ENCODE assay signal across 11 cellular contexts in the genomic region with DNA sequence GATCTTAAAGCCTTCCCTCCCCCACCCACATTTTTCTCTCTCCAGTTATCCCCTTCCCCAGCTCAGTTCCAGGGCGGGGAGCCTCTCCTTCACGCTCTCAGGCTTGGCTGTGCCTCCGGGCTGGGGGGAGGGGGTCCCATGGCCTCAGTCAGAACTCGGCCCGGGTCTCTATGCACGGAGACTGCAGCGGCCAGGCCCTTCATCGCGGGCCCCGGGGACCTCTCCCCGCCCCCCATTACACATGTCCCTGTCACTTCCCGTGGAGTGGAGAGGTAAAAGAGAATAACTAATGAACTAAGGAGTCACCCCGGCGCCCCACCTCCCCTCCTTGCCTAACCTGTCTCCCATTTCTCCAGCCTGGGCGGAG. TPM values are rescaled to one million over a fixed set of nuclear protein-coding genes. Genes with fewer than 3 reads are reported as not detected.
DNase-seq lines count a peak whose midpoint lies in the region; ATAC-seq and TF ChIP-seq lines count a peak whose summit lies in the region.
"Had no signal": no experiment of that assay in that cellular context is flagged by ENCODE, and none has a peak within 500 bp of the region (broad histone marks: within the 10 kb centered on the region; RNA-seq: fewer than 3 reads in every experiment).

No MANE protein-coding gene starts in this region.

- H2BK15ac ChIP-seq in mesendoderm (replicated peaks; ENCODE audit: low read depth), result no peak overlapping the region

- no peak overlapping the region for H3K4me3 ChIP-seq in mammary epithelial cell (replicated peaks in 1 of 3; ENCODE audit: insufficient read depth in 1 of 3, low read depth in 2 of 3, low read length in 3 of 3)
- no peak overlapping the region for H3K4me3 ChIP-seq in mesendoderm (ENCODE audit: low read length)

- H3K4me1 ChIP-seq in mammary epithelial cell (ENCODE audit: insufficient read depth, low read length) (peaks cover 11% of the 10 kb centered on the region), mesendoderm (ENCODE audit: control insufficient read depth, low read depth, low read length) (no peaks in the 10 kb centered on the region)

- POLR2A ChIA-PET in MCF 10A (lab: Yijun Ruan, JAX), result interaction anchor here (0.7 to 0.8 kb wide), 2 partner anchors 19 to 147 kb away, joined by 3 read pairs; no protein-coding TSS in a partner anchor
- POLR2A ChIA-PET in activated naive CD8-positive, alpha-beta T cell treated with anti-CD3 and anti-CD28 coated beads, Interleukin-2, amount 10 ng/mL, durations not matched to agents 7 days and 5 days (lab: Charles Lee), result no interaction called here

- no peak overlapping the region for H3K27ac ChIP-seq in mammary epithelial cell (ENCODE audit: insufficient read depth, low read depth, low read length)
- H3K27ac ChIP-seq in mesendoderm (ENCODE audit: low read depth, low read length), result no peak overlapping the region

- H3K36me3 ChIP-seq in mammary epithelial cell (ENCODE audit: insufficient read depth, low read length) (no peaks in the 10 kb centered on the region), mesendoderm (ENCODE audit: control insufficient read depth, insufficient read depth, low read length) (no peaks in the 10 kb centered on the region)

- H3K79me2 ChIP-seq in mammary epithelial cell (ENCODE audit: insufficient read depth, low read length), result peaks cover 25% of the 10 kb centered on the region
- no peaks in the 10 kb centered on the region for H3K79me2 ChIP-seq in mesendoderm (ENCODE audit: control insufficient read depth, insufficient read depth, low read length)

- H3K27ac Mint-ChIP-seq in MCF 10A (ENCODE audit: low read depth, unreplicated experiment) (no peak overlapping the region), type B pancreatic cell (peak overlapping the region; percentile 66)
- H3K27ac Mint-ChIP-seq in activated naive CD8-positive, alpha-beta T cell treated with anti-CD3 and anti-CD28 coated beads, Interleukin-2, amount 10 ng/mL, durations not matched to agents 7 days and 5 days, result no peak overlapping the region

- 55% methylated on average over 4 of the region's 15 CpGs for WGBS in mammary epithelial cell (ENCODE audit: low coverage, missing lambda C conversion rate)
- no CpG with 5 or more reads among the region's 15 CpGs for WGBS in mesendoderm (ENCODE audit: extremely low coverage, insufficient coverage, low lambda C conversion rate)

- in situ Hi-C loops in mammary epithelial cell (cut with MboI; ENCODE audit: low sequenced_read_pairs in 2 of 2), result no loop called here

- TF ChIP-seq CTCF in MCF 10A (IDR thresholded peaks at IDR 0.05; ENCODE audit: unreplicated experiment), result no peak
- no peak for TF ChIP-seq CTCF in mammary epithelial cell (conservative IDR thresholded peaks at IDR 0.05 in 1 of 2, IDR thresholded peaks at IDR 0.05 in 1 of 2; ENCODE audit: extremely low read depth in 1 of 2, insufficient read depth in 1 of 2, low read depth in 1 of 2, low read length in 2 of 2)
- TF ChIP-seq CTCF in type B pancreatic cell (conservative IDR thresholded peaks at IDR 0.05), result no peak

- H3K18ac ChIP-seq in mesendoderm (ENCODE audit: low read length), result peak overlapping the region; percentile 6

- H2BK5ac ChIP-seq in mesendoderm (ENCODE audit: low read length), result no peak overlapping the region

- H3K9ac ChIP-seq in mammary epithelial cell (ENCODE audit: insufficient read depth, low read length), result no peak overlapping the region
- H3K9ac ChIP-seq in mesendoderm (ENCODE audit: low read length), result peak overlapping the region; percentile 68

- peak overlapping the region; percentile 75 for H3K4me3 Mint-ChIP-seq in MCF 10A (ENCODE audit: unreplicated experiment)
- peak overlapping the region; percentile 93 for H3K4me3 Mint-ChIP-seq in activated naive CD8-positive, alpha-beta T cell treated with anti-CD3 and anti-CD28 coated beads, Interleukin-2, amount 10 ng/mL, durations not matched to agents 7 days and 5 days
- peak overlapping the region; percentile 63 for H3K4me3 Mint-ChIP-seq in type B pancreatic cell

- H3K4me1 Mint-ChIP-seq in MCF 10A (ENCODE audit: insufficient read depth, unreplicated experiment) (peaks cover 16% of the 10 kb centered on the region), type B pancreatic cell (ENCODE audit: unreplicated experiment) (peaks cover 7% of the 10 kb centered on the region)
- H3K4me1 Mint-ChIP-seq in activated naive CD8-positive, alpha-beta T cell treated with anti-CD3 and anti-CD28 coated beads, Interleukin-2, amount 10 ng/mL, durations not matched to agents 7 days and 5 days, result peaks cover 21% of the 10 kb centered on the region

- H3K27me3 Mint-ChIP-seq in MCF 10A (ENCODE audit: insufficient read depth, unreplicated experiment), result no peaks in the 10 kb centered on the region
- H3K27me3 Mint-ChIP-seq in activated naive CD8-positive, alpha-beta T cell treated with anti-CD3 and anti-CD28 coated beads, Interleukin-2, amount 10 ng/mL, durations not matched to agents 7 days and 5 days, result no peaks in the 10 kb centered on the region
- H3K27me3 Mint-ChIP-seq in type B pancreatic cell, result no peaks in the 10 kb centered on the region

- H3K79me1 ChIP-seq in mesendoderm (ENCODE audit: low read length), result no peaks in the 10 kb centered on the region

- dilution Hi-C loops in mammary epithelial cell (cut with HindIII; ENCODE audit: low sequenced_read_pairs), result no loop called here

- H3K4ac ChIP-seq in mesendoderm (ENCODE audit: low read depth, low read length), result no peak overlapping the region

- BruUV-seq in MCF 10A (replicated peaks; lab: Mats Ljungman, UMichigan) (no TSS peak), mammary epithelial cell (replicated peaks; lab: Mats Ljungman, UMichigan) (no TSS peak)

- no peak for DNase-seq in MCF 10A (ENCODE audit: unreplicated experiment)
- DNase-seq in mammary epithelial cell, result no peak
- no peak for DNase-seq in activated naive CD8-positive, alpha-beta T cell treated with anti-CD3 and anti-CD28 coated beads, Interleukin-2, amount 10 ng/mL, durations not matched to agents 7 days and 5 days
- peak; percentile 39 for DNase-seq in mesendoderm
- DNase-seq in type B pancreatic cell (ENCODE audit: extremely low spot score, unreplicated experiment), result no peak
- no peak for DNase-seq in putamen (ENCODE audit: low spot score)
- DNase-seq: cortex of kidney, NCI-H524 treated with DMSO at 0.1 percent for 48 hours had no signal

- no peak for ATAC-seq in activated naive CD8-positive, alpha-beta T cell treated with anti-CD3 and anti-CD28 coated beads, Interleukin-2, amount 10 ng/mL, durations not matched to agents 7 days and 5 days (ENCODE audit: low read depth)
- ATAC-seq in GM19328 (IDR thresholded peaks at IDR 0.05; ENCODE audit: unreplicated experiment) (no peak), GM21737 (IDR thresholded peaks at IDR 0.05; ENCODE audit: unreplicated experiment) (no peak)

- H4K20me1 ChIP-seq in mammary epithelial cell (ENCODE audit: insufficient read depth, low read length), result no peaks in the 10 kb centered on the region

- peak overlapping the region; percentile 81 for H3K56ac ChIP-seq in mesendoderm (ENCODE audit: low read length)

- H2AFZ ChIP-seq in mammary epithelial cell (ENCODE audit: low read depth, low read length), result no peak overlapping the region

- intact Hi-C loops in MCF 10A (cut with micrococcal nuclease), result no loop called here
- intact Hi-C loops in mammary epithelial cell (cut with micrococcal nuclease), result no loop called here

- H4K8ac ChIP-seq in mesendoderm (ENCODE audit: low read depth, low read length), result no peak overlapping the region

- H3K4me2 ChIP-seq in mammary epithelial cell (ENCODE audit: insufficient read depth, low read depth, low read length) (no peak overlapping the region), mesendoderm (ENCODE audit: low read length) (no peak overlapping the region)

- H3K23ac ChIP-seq in mesendoderm (ENCODE audit: low read length), result no peak overlapping the region

- H2BK120ac ChIP-seq in mesendoderm (ENCODE audit: low read depth, low read length), result no peak overlapping the region

- H2AK5ac ChIP-seq in mesendoderm (ENCODE audit: low read length), result no peak overlapping the region

- H3K9me3 ChIP-seq in mammary epithelial cell (replicated peaks; ENCODE audit: insufficient read depth, low read length), result peaks cover 5% of the 10 kb centered on the region

- CTCF ChIA-PET in MCF 10A (lab: Yijun Ruan, JAX), result no interaction called here
- CTCF ChIA-PET in mammary epithelial cell (lab: Charles Lee; ENCODE audit: low non-redundant PET), result no interaction called here

- H3K36me3 Mint-ChIP-seq in MCF 10A (ENCODE audit: insufficient read depth, unreplicated experiment) (peaks cover 19% of the 10 kb centered on the region), type B pancreatic cell (no peaks in the 10 kb centered on the region)
- peaks cover 6% of the 10 kb centered on the region for H3K36me3 Mint-ChIP-seq in activated naive CD8-positive, alpha-beta T cell treated with anti-CD3 and anti-CD28 coated beads, Interleukin-2, amount 10 ng/mL, durations not matched to agents 7 days and 5 days

- no peak overlapping the region for H4K5ac ChIP-seq in mesendoderm (ENCODE audit: low read length)

- H3K27me3 ChIP-seq in mammary epithelial cell (ENCODE audit: insufficient read depth, low read length) (no peaks in the 10 kb centered on the region), mesendoderm (ENCODE audit: insufficient read depth, low read length, poor library complexity) (no peaks in the 10 kb centered on the region)

- peaks cover 6% of the 10 kb centered on the region for H3K9me3 Mint-ChIP-seq in MCF 10A (ENCODE audit: unreplicated experiment)
- H3K9me3 Mint-ChIP-seq in activated naive CD8-positive, alpha-beta T cell treated with anti-CD3 and anti-CD28 coated beads, Interleukin-2, amount 10 ng/mL, durations not matched to agents 7 days and 5 days, result no peaks in the 10 kb centered on the region
- H3K9me3 Mint-ChIP-seq in type B pancreatic cell, result no peaks in the 10 kb centered on the region

RNA-seq across cellular contexts. Expression of a gene that starts 0.8 kb away (rescaled TPM):
- total RNA-seq in MCF 10A (2022) (14.5 and 15.7 TPM in 2 replicates), mammary epithelial cell (10 to 100 TPM; 13.2 to 25.4 TPM), type B pancreatic cell (ENCODE audit: low replicate concordance) (8.7 and 13.2 TPM in 2 replicates)
- 13.2 TPM for polyA plus RNA-seq in mammary epithelial cell
- 34.0 TPM for polyA minus RNA-seq in mammary epithelial cell
- 10 to 100 TPM; 16.1 to 16.7 TPM for total RNA-seq in activated naive CD8-positive, alpha-beta T cell treated with anti-CD3 and anti-CD28 coated beads, Interleukin-2, amount 10 ng/mL, durations not matched to agents 7 days and 5 days
- polyA plus RNA-seq in mesendoderm (2013, experiment 1 of 2), result 4.0 TPM
- 4.2 TPM for polyA plus RNA-seq in mesendoderm (2013, experiment 2 of 2)

RNA-seq across cellular contexts. Expression of a gene that starts 13.0 kb away (rescaled TPM):
- total RNA-seq in MCF 10A (2022), result 0.75 and 0.79 TPM in 2 replicates
- under 1 TPM in 1 of 2 donors, not detected in 1; 0.49 TPM for total RNA-seq in mammary epithelial cell
- 0.09 TPM for polyA plus RNA-seq in mammary epithelial cell
- not detected for polyA minus RNA-seq in mammary epithelial cell
- 1 to 10 TPM; 2.6 to 3.6 TPM for total RNA-seq in activated naive CD8-positive, alpha-beta T cell treated with anti-CD3 and anti-CD28 coated beads, Interleukin-2, amount 10 ng/mL, durations not matched to agents 7 days and 5 days
- polyA plus RNA-seq in mesendoderm (2013, experiment 1 of 2), result 1.2 TPM
- polyA plus RNA-seq in mesendoderm (2013, experiment 2 of 2), result 0.94 TPM
- 13.6 and 14.8 TPM in 2 replicates for total RNA-seq in type B pancreatic cell (ENCODE audit: low replicate concordance)

RNA-seq across cellular contexts. Expression of a gene that starts 15.3 kb away (rescaled TPM):
- total RNA-seq in MCF 10A (2022), result 292 and 308 TPM in 2 replicates
- total RNA-seq in mammary epithelial cell, result 100 to 1,000 TPM in 1 of 2 donors, 10 to 100 TPM in 1; 68.5 to 377 TPM
- 629 TPM for polyA plus RNA-seq in mammary epithelial cell
- 468 TPM for polyA minus RNA-seq in mammary epithelial cell
- 10 to 100 TPM; 47.5 to 50.4 TPM for total RNA-seq in activated naive CD8-positive, alpha-beta T cell treated with anti-CD3 and anti-CD28 coated beads, Interleukin-2, amount 10 ng/mL, durations not matched to agents 7 days and 5 days
- polyA plus RNA-seq in mesendoderm (2013, experiment 1 of 2), result 8.1 TPM
- polyA plus RNA-seq in mesendoderm (2013, experiment 2 of 2), result 8.2 TPM
- 25.7 and 28.2 TPM in 2 replicates for total RNA-seq in type B pancreatic cell (ENCODE audit: low replicate concordance)

RNA-seq across cellular contexts. Expression of a gene that starts 24.5 kb away (rescaled TPM):
- total RNA-seq in MCF 10A (2022) (0.52 and 0.84 TPM in 2 replicates), mammary epithelial cell (1 to 10 TPM; 1.4 to 2.8 TPM), type B pancreatic cell (ENCODE audit: low replicate concordance) (4.8 and 7.0 TPM in 2 replicates)
- polyA plus RNA-seq in mammary epithelial cell, result 1.3 TPM
- not detected for polyA minus RNA-seq in mammary epithelial cell
- total RNA-seq in activated naive CD8-positive, alpha-beta T cell treated with anti-CD3 and anti-CD28 coated beads, Interleukin-2, amount 10 ng/mL, durations not matched to agents 7 days and 5 days, result 1 to 10 TPM in 1 of 2 experiments, under 1 TPM in 1; 0.91 to 1.1 TPM
- 0.29 TPM for polyA plus RNA-seq in mesendoderm (2013, experiment 1 of 2)
- 0.38 TPM for polyA plus RNA-seq in mesendoderm (2013, experiment 2 of 2)

RNA-seq across cellular contexts. Expression of a gene that starts 46.1 kb away (rescaled TPM):
- total RNA-seq in MCF 10A (2022) (not detected in 2 replicates), mammary epithelial cell (under 1 TPM in 1 of 2 donors, not detected in 1; under 0.01 TPM), type B pancreatic cell (ENCODE audit: low replicate concordance) (0.17 and 0.48 TPM in 2 replicates)
- not detected for polyA plus RNA-seq in mammary epithelial cell
- not detected for polyA minus RNA-seq in mammary epithelial cell
- 1 to 10 TPM; 1.7 to 2.2 TPM for total RNA-seq in activated naive CD8-positive, alpha-beta T cell treated with anti-CD3 and anti-CD28 coated beads, Interleukin-2, amount 10 ng/mL, durations not matched to agents 7 days and 5 days
- 0.15 TPM for polyA plus RNA-seq in mesendoderm (2013, experiment 1 of 2)
- 0.08 TPM for polyA plus RNA-seq in mesendoderm (2013, experiment 2 of 2)
- total RNA-seq: pulmonary artery endothelial cell had no signal
